In the genomic region with DNA sequence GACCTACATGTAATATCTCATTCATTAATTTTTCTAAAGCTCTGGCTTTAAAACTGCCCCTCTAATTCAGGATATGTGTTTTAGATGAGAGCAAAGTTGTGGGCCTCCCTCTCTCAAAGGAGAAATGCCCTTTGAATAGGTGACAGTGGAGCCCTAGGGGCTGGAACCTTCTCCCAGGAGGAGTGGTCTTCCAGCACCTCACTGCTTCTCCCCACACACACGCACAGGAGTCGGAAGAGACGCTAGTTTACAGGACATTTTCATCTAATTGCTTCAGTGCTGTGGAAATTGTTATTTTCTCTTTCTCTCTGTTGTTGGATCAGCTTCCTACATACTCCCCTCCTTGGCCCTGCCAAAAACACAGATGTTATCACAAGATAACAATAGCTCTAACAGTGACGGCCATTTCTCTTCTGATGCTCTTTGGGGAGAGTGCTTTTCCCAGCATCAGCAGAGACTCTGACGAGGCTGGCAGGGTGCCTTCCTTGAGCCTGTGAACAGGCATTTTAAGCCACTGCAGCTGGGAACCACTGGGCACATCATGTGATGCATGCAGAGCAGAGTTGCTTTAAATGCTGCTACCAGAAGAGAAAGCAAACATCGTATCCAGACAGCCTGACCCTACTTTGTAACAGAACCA, we compare ENCODE assay signal across 8 cellular contexts.
DNase-seq lines count a peak whose midpoint lies in the region; ATAC-seq and TF ChIP-seq lines count a peak whose summit lies in the region.

No MANE protein-coding gene starts in this region.

- no peak for TF ChIP-seq CTCF in WTC11 (IDR thresholded peaks at IDR 0.05)
- TF ChIP-seq CTCF in foreskin fibroblast (IDR thresholded peaks at IDR 0.05; ENCODE audit: low read depth, low read length), result no peak

- peaks cover 13% of the 10 kb centered on the region for H3K27me3 Mint-ChIP-seq in WTC11 (ENCODE audit: low read depth)

- peaks cover 68% of the 10 kb centered on the region for H3K4me1 Mint-ChIP-seq in WTC11

- POLR2A ChIA-PET in WTC11 (lab: Charles Lee), result no interaction called here

- no peak overlapping the region for H3K4me3 Mint-ChIP-seq in WTC11

- CTCF ChIA-PET in WTC11 (lab: Charles Lee), result no interaction called here

- DNase-seq in AG20443 (ENCODE audit: low spot score), result peak; percentile 38
- no peak for DNase-seq in WTC11 (ENCODE audit: low spot score)
- DNase-seq in foreskin fibroblast, result peak; percentile 11 to 39
- peak in 55 of 56 donors; percentile 9 to 92 (median 78) for DNase-seq in nucleus accumbens (lab: John Stamatoyannopoulos, UW)
- DNase-seq in NCI-H2196 (lab: John Stamatoyannopoulos, UW; ENCODE audit: unreplicated experiment), result no peak
- DNase-seq in activated CD4-positive, CD25-positive, alpha-beta regulatory T cell treated with anti-CD3 and anti-CD28 coated beads, Interleukin-2, amount 50 U/mL, for 72 hours, result no peak
- no peak for DNase-seq in activated effector memory CD4-positive, alpha-beta T cell treated with Interleukin-2 at 50 U/mL for 16 hours

- H3K27ac Mint-ChIP-seq in WTC11, result no peak overlapping the region; the same call in 1 of the 2 replicates

- no peaks in the 10 kb centered on the region for H3K9me3 Mint-ChIP-seq in WTC11

- peak overlapping the region in 1 of 2 donors; percentile 32 for H3K4me3 ChIP-seq in foreskin fibroblast (ENCODE audit: low read depth in 1 of 2, low read length in 2 of 2)

- H3K36me3 Mint-ChIP-seq in WTC11, result no peaks in the 10 kb centered on the region

- ATAC-seq in WTC11 (peak; percentile 12; the same call in 1 of the 2 replicates), HG02610 (IDR thresholded peaks at IDR 0.05; ENCODE audit: unreplicated experiment) (no peak)

TF ChIP-seq in WTC11, 78 proteins besides CTCF, POLR2A, EP300 and RAD21:
- TF ChIP-seq, protein P1, sequence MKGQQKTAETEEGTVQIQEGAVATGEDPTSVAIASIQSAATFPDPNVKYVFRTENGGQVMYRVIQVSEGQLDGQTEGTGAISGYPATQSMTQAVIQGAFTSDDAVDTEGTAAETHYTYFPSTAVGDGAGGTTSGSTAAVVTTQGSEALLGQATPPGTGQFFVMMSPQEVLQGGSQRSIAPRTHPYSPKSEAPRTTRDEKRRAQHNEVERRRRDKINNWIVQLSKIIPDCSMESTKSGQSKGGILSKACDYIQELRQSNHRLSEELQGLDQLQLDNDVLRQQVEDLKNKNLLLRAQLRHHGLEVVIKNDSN (CRISPR knock-in tag; IDR thresholded peaks at IDR 0.05), result peak; percentile 44
- TF ChIP-seq USF2 (CRISPR knock-in tag; IDR thresholded peaks at IDR 0.05) (peak; percentile 73), HMGA2 (CRISPR knock-in tag; IDR thresholded peaks at IDR 0.05) (no peak)

Comparison
In these comparisons a context has a peak if more than half of its experiments do, and no peak if none do; other contexts are left out.
1. DNase-seq: peak in AG20443 (single experiment), foreskin fibroblast (2 of 2) and nucleus accumbens (55 of 56); none in WTC11 (single experiment), NCI-H2196 (single experiment), activated CD4-positive, CD25-positive, alpha-beta regulatory T cell treated with anti-CD3 and anti-CD28 coated beads, Interleukin-2, amount 50 U/mL, for 72 hours (single experiment) and activated effector memory CD4-positive, alpha-beta T cell treated with Interleukin-2 at 50 U/mL for 16 hours (single experiment).